ENCODE assay signal across 23 cellular contexts in the genomic region with DNA sequence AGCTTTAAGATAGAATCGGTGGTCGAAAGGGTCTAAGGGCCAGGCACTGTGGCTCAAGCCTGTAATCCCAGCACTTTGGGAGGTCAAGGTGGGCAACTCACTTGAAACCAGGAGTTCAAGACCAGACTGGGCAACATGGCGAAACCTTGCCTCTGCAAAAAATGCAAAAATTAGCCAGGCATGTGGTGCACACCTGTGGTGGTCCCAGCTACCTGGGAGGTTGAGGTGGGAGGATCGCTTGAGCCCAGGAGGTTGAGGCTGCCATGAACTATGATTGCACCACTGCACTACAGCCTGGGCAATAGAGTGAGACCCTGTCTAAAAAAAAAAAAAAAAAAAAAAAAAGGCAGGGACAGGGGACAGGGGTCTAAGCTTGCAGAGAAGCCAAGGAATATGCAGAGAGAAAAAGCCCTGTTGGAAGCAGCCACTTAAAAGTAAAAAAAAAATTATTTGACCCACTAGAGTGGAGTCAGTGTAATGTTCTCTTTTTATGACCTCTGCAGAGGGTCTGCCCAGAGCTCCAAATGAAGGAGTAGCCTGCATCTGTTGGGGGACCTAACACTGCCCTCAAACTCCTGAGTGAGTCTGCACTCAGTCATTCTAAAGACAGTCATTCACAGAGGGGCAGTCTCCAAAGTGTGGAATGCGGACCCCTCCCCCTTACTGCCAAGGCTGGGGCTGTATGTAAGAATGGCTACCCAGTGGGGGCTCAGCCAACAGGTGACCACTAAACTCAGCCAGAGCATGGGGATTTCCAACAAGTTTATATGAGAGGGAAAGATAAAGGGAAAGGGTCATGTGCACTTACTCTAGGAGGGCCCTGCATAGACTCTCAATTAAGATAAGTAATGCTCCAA.
"Had no signal": no experiment of that assay in that cellular context is flagged by ENCODE, and none has a peak within 500 bp of the region (broad histone marks: within the 10 kb centered on the region; RNA-seq: fewer than 3 reads in every experiment).

No MANE protein-coding gene starts in this region.

- H3K27ac ChIP-seq: ascending aorta, brain microvascular endothelial cell, hepatocyte, left ventricle myocardium inferior, neutrophil, ovary, prostate gland, right atrium auricular region, upper lobe of left lung, WERI-Rb-1 had no signal

- H3K36me3 ChIP-seq: neutrophil, ovary, prostate gland had no signal

- DNase-seq: activated gamma-delta T cell treated with Interleukin-2 at 50 U/mL for 16 hours; activated T-cell treated with anti-CD3 and anti-CD28 coated beads, Interleukin-2, amount 50 U/mL, for 1 hour; brain microvascular endothelial cell; central memory CD4-positive, alpha-beta T cell; dermis blood vessel endothelial cell; effector CD8-positive, alpha-beta T cell; foreskin melanocyte; glutamatergic neuron; kidney glomerular epithelial cell; left ventricle myocardium inferior; naive thymus-derived CD8-positive, alpha-beta T cell; ovary; stimulated activated CD4-positive, alpha-beta T cell treated with anti-CD3 and anti-CD28 coated beads, Interleukin-4, amount 100 ng/mL, for 24 hours; stimulated activated naive CD8-positive, alpha-beta T cell treated with anti-CD3 and anti-CD28 coated beads, Interleukin-15, Interleukin-2, amounts not matched to agents 100 U/mL and 50 U/mL, for 24 hours; upper lobe of left lung; WERI-Rb-1 had no signal

- H3K4me2 ChIP-seq: hepatocyte had no signal

- H3K79me2 ChIP-seq: hepatocyte had no signal

- H3K9me3 ChIP-seq: ascending aorta, left ventricle myocardium inferior, neutrophil, ovary, prostate gland, right atrium auricular region, upper lobe of left lung had no signal

- H3K4me1 ChIP-seq: prostate gland had no signal

- H3K4me3 ChIP-seq: ascending aorta, hepatocyte, left ventricle myocardium inferior, ovary, prostate gland, right atrium auricular region, upper lobe of left lung had no signal

- H3K27me3 ChIP-seq: ascending aorta, brain microvascular endothelial cell, hepatocyte, neutrophil, ovary, right atrium auricular region, upper lobe of left lung had no signal

- ATAC-seq: activated naive CD4-positive, alpha-beta T cell treated with anti-CD3 and anti-CD28 coated beads, Interleukin-2, amount 50 U/mL, for 72 hours; esophagus mucosa; naive thymus-derived CD8-positive, alpha-beta T cell; stimulated activated naive CD8-positive, alpha-beta T cell treated with anti-CD3 and anti-CD28 coated beads, Interleukin-15, Interleukin-2, amounts not matched to agents 100 U/mL and 50 U/mL, for 24 hours had no signal
